8 cellular contexts compared by ENCODE assay signal in genomic region chr22:37634505-37635002, GRCh38. TPM values are rescaled to one million over a fixed set of nuclear protein-coding genes. Genes with fewer than 3 reads are reported as not detected.
A peak's percentile ranks its signal among the peaks of the same experiment; 100 is the strongest.
DNase-seq lines count a peak whose midpoint lies in the region; ATAC-seq and TF ChIP-seq lines count a peak whose summit lies in the region.

No MANE protein-coding gene starts in this region.

- H3K36me3 ChIP-seq in iPS-20b (ENCODE audit: insufficient read depth, low read depth, low read length) = peaks cover 8% of the 10 kb centered on the region
- H3K36me3 ChIP-seq in thoracic aorta = peaks cover 12% of the 10 kb centered on the region

- H3K9ac ChIP-seq in iPS-20b (ENCODE audit: low read depth, low read length) = peak overlapping the region; percentile 37; the same call in 1 of the 2 replicates

- H3K27me3 Mint-ChIP-seq in activated CD4-positive, alpha-beta T cell treated with anti-CD3 and anti-CD28 coated beads, Interleukin-2, amount 10 ng/mL, durations not matched to agents 24 days and 14 days = no peaks in the 10 kb centered on the region
- no peaks in the 10 kb centered on the region for H3K27me3 Mint-ChIP-seq in activated T-helper 1 cell treated with anti-CD3 and anti-CD28 coated beads, Interleukin-12 subunit alpha, Interleukin-12 subunit beta, Interleukin-2, Interleukin-4 antibody, amounts not matched to agents 30 ng/mL and 10 ng/mL and 1 ng/mL, durations not matched to agents 14 hours and 24 hours and 36 hours (ENCODE audit: insufficient read depth)

- intact Hi-C loops in activated CD4-positive, alpha-beta T cell treated with anti-CD3 and anti-CD28 coated beads, Interleukin-2, amount 10 ng/mL, durations not matched to agents 24 days and 14 days (cut with micrococcal nuclease) = loop anchor here (5.0 kb wide), 1 partner anchor 113 kb away; no protein-coding TSS in a partner anchor
- intact Hi-C loops in activated T-helper 1 cell treated with anti-CD3 and anti-CD28 coated beads, Interleukin-12 subunit alpha, Interleukin-12 subunit beta, Interleukin-2, Interleukin-4 antibody, amounts not matched to agents 30 ng/mL and 10 ng/mL and 1 ng/mL, durations not matched to agents 14 hours and 24 hours and 36 hours (cut with micrococcal nuclease) = loop anchor here (1.0 to 5.0 kb wide), 2 partner anchors 11 to 173 kb away; partner anchors contain the start of gene GCAT

- peak; percentile 69 for DNase-seq in activated CD4-positive, alpha-beta T cell treated with anti-CD3 and anti-CD28 coated beads, Interleukin-2, amount 10 ng/mL, durations not matched to agents 24 days and 14 days
- no peak for DNase-seq in activated CD4-positive, alpha-beta T cell treated with anti-CD3 and anti-CD28 coated beads, Interleukin-2, amount 50 U/mL, for 1 hour
- DNase-seq in activated T-helper 1 cell treated with anti-CD3 and anti-CD28 coated beads, Interleukin-12 subunit alpha, Interleukin-12 subunit beta, Interleukin-2, Interleukin-4 antibody, amounts not matched to agents 30 ng/mL and 10 ng/mL and 1 ng/mL, durations not matched to agents 14 hours and 24 hours and 36 hours (ENCODE audit: low spot score) = no peak
- DNase-seq in thoracic aorta (ENCODE audit: low spot score) (no peak), NCI-H1417 treated with DMSO at 0.1 percent for 48 hours (lab: John Stamatoyannopoulos, UW) (no peak), SKM-1 treated with dmso at 0.1 percent for 144 hours (lab: John Stamatoyannopoulos, UW; ENCODE audit: unreplicated experiment) (no peak), NCI-H2081 treated with DMSO at 0.1 percent for 48 hours (lab: John Stamatoyannopoulos, UW) (no peak)

- H3K27ac Mint-ChIP-seq in activated CD4-positive, alpha-beta T cell treated with anti-CD3 and anti-CD28 coated beads, Interleukin-2, amount 10 ng/mL, durations not matched to agents 24 days and 14 days = peak overlapping the region; percentile 92
- peak overlapping the region; percentile 82 for H3K27ac Mint-ChIP-seq in activated T-helper 1 cell treated with anti-CD3 and anti-CD28 coated beads, Interleukin-12 subunit alpha, Interleukin-12 subunit beta, Interleukin-2, Interleukin-4 antibody, amounts not matched to agents 30 ng/mL and 10 ng/mL and 1 ng/mL, durations not matched to agents 14 hours and 24 hours and 36 hours

- ATAC-seq in thoracic aorta (ENCODE audit: insufficient number of reproducible peaks, low FRiP score, low read depth) = no peak

- H3K4me1 ChIP-seq in iPS-20b (ENCODE audit: insufficient read depth, low read length) = peaks cover 28% of the 10 kb centered on the region
- peaks cover 16 to 30% of the 10 kb centered on the region in 2 donors for H3K4me1 ChIP-seq in thoracic aorta (ENCODE audit: control insufficient read depth in 1 of 2, low read depth in 2 of 2)

- H3K27me3 ChIP-seq in iPS-20b (ENCODE audit: insufficient read depth, low read length) = no peaks in the 10 kb centered on the region
- H3K27me3 ChIP-seq in thoracic aorta (replicated peaks; ENCODE audit: insufficient read depth) = no peaks in the 10 kb centered on the region

- peaks cover 58% of the 10 kb centered on the region for H3K4me1 Mint-ChIP-seq in activated CD4-positive, alpha-beta T cell treated with anti-CD3 and anti-CD28 coated beads, Interleukin-2, amount 10 ng/mL, durations not matched to agents 24 days and 14 days
- peaks cover 64% of the 10 kb centered on the region for H3K4me1 Mint-ChIP-seq in activated T-helper 1 cell treated with anti-CD3 and anti-CD28 coated beads, Interleukin-12 subunit alpha, Interleukin-12 subunit beta, Interleukin-2, Interleukin-4 antibody, amounts not matched to agents 30 ng/mL and 10 ng/mL and 1 ng/mL, durations not matched to agents 14 hours and 24 hours and 36 hours (ENCODE audit: low read depth)

- no peak overlapping the region for H3K27ac ChIP-seq in iPS-20b (ENCODE audit: low read length)
- H3K27ac ChIP-seq in thoracic aorta = peak overlapping the region; percentile 71 to 83

- H3K4me3 ChIP-seq in iPS-20b (ENCODE audit: low read length) (no peak overlapping the region), thoracic aorta (peak overlapping the region; percentile 58)

- no peak for TF ChIP-seq CTCF in thoracic aorta (IDR thresholded peaks at IDR 0.05)

- H3K9me3 Mint-ChIP-seq in activated CD4-positive, alpha-beta T cell treated with anti-CD3 and anti-CD28 coated beads, Interleukin-2, amount 10 ng/mL, durations not matched to agents 24 days and 14 days = no peaks in the 10 kb centered on the region
- H3K9me3 Mint-ChIP-seq in activated T-helper 1 cell treated with anti-CD3 and anti-CD28 coated beads, Interleukin-12 subunit alpha, Interleukin-12 subunit beta, Interleukin-2, Interleukin-4 antibody, amounts not matched to agents 30 ng/mL and 10 ng/mL and 1 ng/mL, durations not matched to agents 14 hours and 24 hours and 36 hours = no peaks in the 10 kb centered on the region

- peak overlapping the region; percentile 77 for H3K4me3 Mint-ChIP-seq in activated CD4-positive, alpha-beta T cell treated with anti-CD3 and anti-CD28 coated beads, Interleukin-2, amount 10 ng/mL, durations not matched to agents 24 days and 14 days
- H3K4me3 Mint-ChIP-seq in activated T-helper 1 cell treated with anti-CD3 and anti-CD28 coated beads, Interleukin-12 subunit alpha, Interleukin-12 subunit beta, Interleukin-2, Interleukin-4 antibody, amounts not matched to agents 30 ng/mL and 10 ng/mL and 1 ng/mL, durations not matched to agents 14 hours and 24 hours and 36 hours = peak overlapping the region; percentile 57

- H3K36me3 Mint-ChIP-seq in activated CD4-positive, alpha-beta T cell treated with anti-CD3 and anti-CD28 coated beads, Interleukin-2, amount 10 ng/mL, durations not matched to agents 24 days and 14 days (ENCODE audit: low read depth) = peaks cover 6% of the 10 kb centered on the region
- H3K36me3 Mint-ChIP-seq in activated T-helper 1 cell treated with anti-CD3 and anti-CD28 coated beads, Interleukin-12 subunit alpha, Interleukin-12 subunit beta, Interleukin-2, Interleukin-4 antibody, amounts not matched to agents 30 ng/mL and 10 ng/mL and 1 ng/mL, durations not matched to agents 14 hours and 24 hours and 36 hours (ENCODE audit: low read depth) = peaks cover 2% of the 10 kb centered on the region

- H3K9me3 ChIP-seq in iPS-20b (ENCODE audit: insufficient read depth, low read depth, low read length) = no peaks in the 10 kb centered on the region
- H3K9me3 ChIP-seq in thoracic aorta = no peaks in the 10 kb centered on the region

RNA-seq across cellular contexts. Expression of gene SH3BP1, which starts 4.9 kb away (rescaled TPM):
- total RNA-seq in activated CD4-positive, alpha-beta T cell treated with anti-CD3 and anti-CD28 coated beads, Interleukin-2, amount 10 ng/mL, durations not matched to agents 24 days and 14 days = 110 and 115 TPM in 2 replicates
- total RNA-seq in activated T-helper 1 cell treated with anti-CD3 and anti-CD28 coated beads, Interleukin-12 subunit alpha, Interleukin-12 subunit beta, Interleukin-2, Interleukin-4 antibody, amounts not matched to agents 30 ng/mL and 10 ng/mL and 1 ng/mL, durations not matched to agents 14 hours and 24 hours and 36 hours = 110 and 116 TPM in 2 replicates
- total RNA-seq in thoracic aorta = 10 to 100 TPM in 1 of 2 donors, 1 to 10 TPM in 1; 5.6 to 14.2 TPM

RNA-seq across cellular contexts. Expression of gene PDXP, which starts 24.0 kb away (rescaled TPM):
- total RNA-seq in activated CD4-positive, alpha-beta T cell treated with anti-CD3 and anti-CD28 coated beads, Interleukin-2, amount 10 ng/mL, durations not matched to agents 24 days and 14 days = 49.3 and 51.2 TPM in 2 replicates
- 47.0 and 50.4 TPM in 2 replicates for total RNA-seq in activated T-helper 1 cell treated with anti-CD3 and anti-CD28 coated beads, Interleukin-12 subunit alpha, Interleukin-12 subunit beta, Interleukin-2, Interleukin-4 antibody, amounts not matched to agents 30 ng/mL and 10 ng/mL and 1 ng/mL, durations not matched to agents 14 hours and 24 hours and 36 hours
- total RNA-seq in thoracic aorta = 10 to 100 TPM in 1 of 2 donors, 1 to 10 TPM in 1; 6.3 to 13.8 TPM

RNA-seq across cellular contexts. Expression of gene GGA1, which starts 25.9 kb away (rescaled TPM):
- 75.8 and 77.2 TPM in 2 replicates for total RNA-seq in activated CD4-positive, alpha-beta T cell treated with anti-CD3 and anti-CD28 coated beads, Interleukin-2, amount 10 ng/mL, durations not matched to agents 24 days and 14 days
- total RNA-seq in activated T-helper 1 cell treated with anti-CD3 and anti-CD28 coated beads, Interleukin-12 subunit alpha, Interleukin-12 subunit beta, Interleukin-2, Interleukin-4 antibody, amounts not matched to agents 30 ng/mL and 10 ng/mL and 1 ng/mL, durations not matched to agents 14 hours and 24 hours and 36 hours = 70.8 and 78.9 TPM in 2 replicates
- 10 to 100 TPM; 59.9 to 61.2 TPM for total RNA-seq in thoracic aorta

RNA-seq across cellular contexts. Expression of gene LGALS1, which starts 40.9 kb away (rescaled TPM):
- total RNA-seq in activated CD4-positive, alpha-beta T cell treated with anti-CD3 and anti-CD28 coated beads, Interleukin-2, amount 10 ng/mL, durations not matched to agents 24 days and 14 days = 361 and 362 TPM in 2 replicates
- total RNA-seq in activated T-helper 1 cell treated with anti-CD3 and anti-CD28 coated beads, Interleukin-12 subunit alpha, Interleukin-12 subunit beta, Interleukin-2, Interleukin-4 antibody, amounts not matched to agents 30 ng/mL and 10 ng/mL and 1 ng/mL, durations not matched to agents 14 hours and 24 hours and 36 hours = 245 and 254 TPM in 2 replicates
- 1,000 to 10,000 TPM; 1,470 to 1,957 TPM for total RNA-seq in thoracic aorta

RNA-seq across cellular contexts. Expression of gene NOL12, which starts 51.6 kb away (rescaled TPM):
- total RNA-seq in activated CD4-positive, alpha-beta T cell treated with anti-CD3 and anti-CD28 coated beads, Interleukin-2, amount 10 ng/mL, durations not matched to agents 24 days and 14 days = 67.9 and 70.3 TPM in 2 replicates
- total RNA-seq in activated T-helper 1 cell treated with anti-CD3 and anti-CD28 coated beads, Interleukin-12 subunit alpha, Interleukin-12 subunit beta, Interleukin-2, Interleukin-4 antibody, amounts not matched to agents 30 ng/mL and 10 ng/mL and 1 ng/mL, durations not matched to agents 14 hours and 24 hours and 36 hours = 67.8 and 70.0 TPM in 2 replicates
- total RNA-seq in thoracic aorta = 10 to 100 TPM; 11.1 to 58.9 TPM
